Comparison of ENCODE assay signal across 8 cellular contexts in genomic region chr19:47707135-47707925, GRCh38. TPM values are rescaled to one million over a fixed set of nuclear protein-coding genes. Genes with fewer than 3 reads are reported as not detected.
DNase-seq lines count a peak whose midpoint lies in the region; ATAC-seq and TF ChIP-seq lines count a peak whose summit lies in the region.

No MANE protein-coding gene starts in this region.

- no peak for TF ChIP-seq POLR2A in lower leg skin (IDR thresholded peaks at IDR 0.05)

- peak; percentile 74 for DNase-seq in AG08396 (ENCODE audit: low spot score)
- DNase-seq in NCI-H446 (lab: John Stamatoyannopoulos, UW), result peak; percentile 45 to 84
- DNase-seq in activated CD4-positive, alpha-beta T cell treated with anti-CD3 and anti-CD28 coated beads for 24 hours (ENCODE audit: low read depth in 2 of 2), result peak; percentile 72 to 76
- DNase-seq in cerebellum (ENCODE audit: low spot score), result peak; percentile 60
- peak; percentile 55 to 93 for DNase-seq in lower leg skin (ENCODE audit: low spot score in 2 of 2)
- peak; percentile 50 for DNase-seq in stimulated activated CD8-positive, alpha-beta memory T cell treated with anti-CD3 and anti-CD28 coated beads, Interleukin-12 subunit alpha, Interleukin-12 subunit beta, amount 100 ng/mL, for 1 hour (ENCODE audit: low read depth)

- intact Hi-C loops in lower leg skin (cut with DNase I; ENCODE audit: low total_unique reads), result loop anchor here (10.0 kb wide), 1 partner anchor 413 kb away; no protein-coding TSS in a partner anchor

- ATAC-seq in GM21360 (IDR thresholded peaks at IDR 0.05; ENCODE audit: unreplicated experiment) (peak; percentile 52), GM21526 (IDR thresholded peaks at IDR 0.05; ENCODE audit: low FRiP score, unreplicated experiment) (no peak)

- TF ChIP-seq CTCF in lower leg skin (IDR thresholded peaks at IDR 0.05), result peak in 1 of 3 donors; percentile 85

- H3K4me3 ChIP-seq in lower leg skin (ENCODE audit: low read depth, poor library complexity, severe bottlenecking), result no peak overlapping the region

- WGBS in lower leg skin, 2 donors, result 23 to 26% methylated on average over 22 of the region's 22 CpGs

RNA-seq across cellular contexts. Expression of gene EHD2, which starts 5.9 kb away (rescaled TPM):
- total RNA-seq in cerebellum (3.5 TPM), lower leg skin (10 to 100 TPM; 49.4 to 89.4 (median 66.0) TPM)

RNA-seq across cellular contexts. Expression of gene NOP53, which starts 38.0 kb away (rescaled TPM):
- total RNA-seq in cerebellum (30.8 TPM), lower leg skin (100 to 1,000 TPM; 537 to 842 (median 746) TPM)

Comparison
In these comparisons a context has a peak if more than half of its experiments do, and no peak if none do; other contexts are left out.
1. RNA of gene EHD2, which starts 5.9 kb away (total RNA-seq): 49.4 to 89.4 TPM in lower leg skin; 3.5 TPM in cerebellum (single experiment); every median in the first group is over 10 times any median in the second.
2. RNA of gene NOP53, which starts 38.0 kb away (total RNA-seq): 537 to 842 TPM in lower leg skin; 30.8 TPM in cerebellum (single experiment); every median in the first group is over 10 times any median in the second.
3. Peak in every context shown above with its lines, with median percentiles within 50 percentile points of each other: DNase-seq.